In genomic region chr1:228342627-228343210, GRCh38 we compare ENCODE assay signal across 27 cellular contexts.
DNase-seq lines count a peak whose midpoint lies in the region; ATAC-seq and TF ChIP-seq lines count a peak whose summit lies in the region.
"Had no signal": no experiment of that assay in that cellular context is flagged by ENCODE, and none has a peak within 500 bp of the region (broad histone marks: within the 10 kb centered on the region; RNA-seq: fewer than 3 reads in every experiment).

No MANE protein-coding gene starts in this region.

- intact Hi-C loops in Calu3 (cut with micrococcal nuclease; ENCODE audit: unreplicated experiment) (loop anchor here (10.0 kb wide), 1 partner anchor 128 kb away; no protein-coding TSS in a partner anchor), psoas muscle (cut with DNase I) (no loop called here)

- H3K4me1 Mint-ChIP-seq in Calu3 (ENCODE audit: low read depth, unreplicated experiment): no peaks in the 10 kb centered on the region
- H3K4me1 Mint-ChIP-seq: CD14-positive monocyte; mesothelial cell of epicardium; stimulated activated effector memory CD8-positive, alpha-beta T cell treated with anti-CD3 and anti-CD28 coated beads, Interleukin-12 subunit alpha, Interleukin-12 subunit beta, amount 100 ng/mL, for 72 hours had no signal

- H3K27ac Mint-ChIP-seq in Calu3 (ENCODE audit: unreplicated experiment): no peak overlapping the region
- H3K27ac Mint-ChIP-seq: CD14-positive monocyte; mesothelial cell of epicardium; stimulated activated effector memory CD8-positive, alpha-beta T cell treated with anti-CD3 and anti-CD28 coated beads, Interleukin-12 subunit alpha, Interleukin-12 subunit beta, amount 100 ng/mL, for 72 hours had no signal

- 24 to 47% (median 37%) methylated on average over 8 of the region's 8 CpGs for WGBS in psoas muscle, 3 donors

- CTCF ChIA-PET in Calu3 (lab: Charles Lee): no interaction called here
- CTCF ChIA-PET in RWPE1 (lab: Yijun Ruan, JAX): interaction anchor here (1.2 kb wide), 1 partner anchor 35 kb away, joined by 4 read pairs; no protein-coding TSS in a partner anchor

- no peak overlapping the region for H3K4me3 ChIP-seq in psoas muscle
- H3K4me3 ChIP-seq: hepatocyte, ovary, upper lobe of right lung had no signal

- peaks cover 8 to 97% of the 10 kb centered on the region in 2 donors for H3K36me3 ChIP-seq in psoas muscle (ENCODE audit: insufficient read depth in 1 of 2, low read depth in 1 of 2)
- H3K36me3 ChIP-seq: ovary, upper lobe of right lung had no signal

- H3K9me3 Mint-ChIP-seq in Calu3 (ENCODE audit: low read depth, unreplicated experiment): no peaks in the 10 kb centered on the region
- H3K9me3 Mint-ChIP-seq: mesothelial cell of epicardium; stimulated activated effector memory CD8-positive, alpha-beta T cell treated with anti-CD3 and anti-CD28 coated beads, Interleukin-12 subunit alpha, Interleukin-12 subunit beta, amount 100 ng/mL, for 72 hours had no signal

- no TSS peak for BruUV-seq in Calu3 (replicated peaks; lab: Mats Ljungman, UMichigan)

- H3K36me3 Mint-ChIP-seq in Calu3 (ENCODE audit: insufficient read depth, unreplicated experiment): no peaks in the 10 kb centered on the region
- H3K36me3 Mint-ChIP-seq: CD14-positive monocyte; stimulated activated effector memory CD8-positive, alpha-beta T cell treated with anti-CD3 and anti-CD28 coated beads, Interleukin-12 subunit alpha, Interleukin-12 subunit beta, amount 100 ng/mL, for 72 hours had no signal

- TF ChIP-seq CTCF in Calu3 (IDR thresholded peaks at IDR 0.05; ENCODE audit: unreplicated experiment) (no peak), RWPE1 (conservative IDR thresholded peaks at IDR 0.05; ENCODE audit: low read depth) (no peak), psoas muscle (IDR thresholded peaks at IDR 0.05) (no peak)

- peak; percentile 1 for DNase-seq in Calu3
- DNase-seq in RWPE1 (ENCODE audit: low spot score): no peak
- DNase-seq in islet precursor cell: peak; percentile 43
- peak; percentile 17 to 66 for DNase-seq in psoas muscle
- no peak for DNase-seq in NCI-H2107 (lab: John Stamatoyannopoulos, UW)
- DNase-seq: activated naive CD4-positive, alpha-beta T cell treated with Interleukin-2 at 50 U/mL for 16 hours; activated T-cell treated with anti-CD3 and anti-CD28 coated beads, Interleukin-2, amount 50 U/mL, for 48 hours; caudate nucleus; foreskin fibroblast; NCI-H1417; NCI-H2081; NCI-H226; NCI-H69; stimulated activated CD4-positive, alpha-beta T cell treated with anti-CD3 and anti-CD28 coated beads, Interleukin-12 subunit alpha, Interleukin-12 subunit beta, amount 100 ng/mL, for 4 hours; stimulated activated CD4-positive, alpha-beta T cell treated with anti-CD3 and anti-CD28 coated beads, Interleukin-4, amount 100 ng/mL, for 24 hours; upper lobe of right lung had no signal

- H3K27ac ChIP-seq in RWPE1: 0 out of 2 replicates have a peak overlapping the region, but pooled peaks have one; percentile 6
- H3K27ac ChIP-seq in psoas muscle: no peak overlapping the region
- H3K27ac ChIP-seq: hepatocyte, ovary, upper lobe of right lung had no signal

- H3K27me3 Mint-ChIP-seq in Calu3 (ENCODE audit: unreplicated experiment): no peaks in the 10 kb centered on the region
- H3K27me3 Mint-ChIP-seq: naive thymus-derived CD8-positive, alpha-beta T cell had no signal

- POLR2A ChIA-PET in RWPE1 (lab: Yijun Ruan, JAX; ENCODE audit: low non-redundant PET): no interaction called here

- ATAC-seq in psoas muscle: peak in 3 of 4 donors; percentile 3 to 18 (median 9)
- no peak for ATAC-seq in GM19035 (IDR thresholded peaks at IDR 0.05; ENCODE audit: unreplicated experiment)
- ATAC-seq in HG02623 (IDR thresholded peaks at IDR 0.05; ENCODE audit: unreplicated experiment): no peak
- ATAC-seq: esophagus mucosa; HCT116; left lobe of liver; naive thymus-derived CD8-positive, alpha-beta T cell; stimulated activated effector memory CD8-positive, alpha-beta T cell treated with anti-CD3 and anti-CD28 coated beads, Interleukin-12 subunit alpha, Interleukin-12 subunit beta, amount 100 ng/mL, for 72 hours; upper lobe of right lung had no signal

- no peaks in the 10 kb centered on the region for H3K9me3 ChIP-seq in psoas muscle
- H3K9me3 ChIP-seq: ovary, upper lobe of right lung had no signal

- peaks cover 10% of the 10 kb centered on the region for H3K4me1 ChIP-seq in psoas muscle
- H3K4me1 ChIP-seq: upper lobe of right lung had no signal

- no peak overlapping the region for H3K4me3 Mint-ChIP-seq in Calu3 (ENCODE audit: low read depth, unreplicated experiment)
- H3K4me3 Mint-ChIP-seq: CD14-positive monocyte; mesothelial cell of epicardium; naive thymus-derived CD8-positive, alpha-beta T cell; stimulated activated effector memory CD8-positive, alpha-beta T cell treated with anti-CD3 and anti-CD28 coated beads, Interleukin-12 subunit alpha, Interleukin-12 subunit beta, amount 100 ng/mL, for 72 hours had no signal

- H3K27me3 ChIP-seq in psoas muscle (ENCODE audit: insufficient read depth in 3 of 3, low read length in 2 of 3): no peaks in the 10 kb centered on the region
- H3K27me3 ChIP-seq: hepatocyte, ovary, upper lobe of right lung had no signal

Comparison
In these comparisons a context has a peak if more than half of its experiments do, and no peak if none do; other contexts are left out.
1. DNase-seq: peak in Calu3 (single experiment), islet precursor cell (single experiment) and psoas muscle (2 of 2); none in RWPE1 (single experiment) and NCI-H2107 (single experiment).
2. ATAC-seq: peak in psoas muscle (3 of 4); none in GM19035 (single experiment) and HG02623 (single experiment).